Comparison of ENCODE assay signal across 21 cellular contexts in genomic region chr2:196466581-196466980, GRCh38.
"Had no signal": no experiment of that assay in that cellular context is flagged by ENCODE, and none has a peak within 500 bp of the region (broad histone marks: within the 10 kb centered on the region; RNA-seq: fewer than 3 reads in every experiment).

No MANE protein-coding gene starts in this region.

- H2AFZ ChIP-seq: PC-9 had no signal

- H3K27ac ChIP-seq: ascending aorta, body of pancreas, breast epithelium, PC-9, SK-N-MC had no signal

- H3K36me3 ChIP-seq: ascending aorta, breast epithelium had no signal

- DNase-seq: activated CD4-positive, alpha-beta T cell treated with anti-CD3 and anti-CD28 coated beads, Interleukin-2, amount 10 ng/mL, durations not matched to agents 7 days and 5 days; activated CD4-positive, alpha-beta T cell treated with anti-CD3 and anti-CD28 coated beads, Interleukin-2, amount 50 U/mL, for 48 hours; activated CD8-positive, alpha-beta T cell treated with anti-CD3 and anti-CD28 coated beads, Interleukin-2, amount 10 ng/mL, durations not matched to agents 7 days and 5 days; activated gamma-delta T cell; activated naive CD4-positive, alpha-beta T cell treated with Interleukin-2 at 50 U/mL for 16 hours; activated naive CD8-positive, alpha-beta T cell treated with anti-CD3 and anti-CD28 coated beads, Interleukin-2, amount 10 ng/mL, durations not matched to agents 7 days and 5 days; activated T-cell treated with anti-CD3 and anti-CD28 coated beads, Interleukin-2, amount 50 U/mL, for 24 hours; amygdala; body of pancreas; NCI-H1092 treated with DMSO at 0.1 percent for 48 hours; NCI-H187 treated with DMSO at 0.1 percent for 48 hours; NCI-H2081; NCI-H345; PC-9; Right ventricle myocardium superior; T1000 had no signal

- H3K4me1 ChIP-seq: ascending aorta, body of pancreas, breast epithelium had no signal

- ATAC-seq: activated CD8-positive, alpha-beta T cell treated with anti-CD3 and anti-CD28 coated beads, Interleukin-2, amount 10 ng/mL, durations not matched to agents 7 days and 5 days; body of pancreas; K562 had no signal

- H3K9me3 ChIP-seq: ascending aorta, body of pancreas, breast epithelium had no signal

- H3K27me3 ChIP-seq: ascending aorta, body of pancreas, breast epithelium had no signal

- H3K4me2 ChIP-seq: PC-9 had no signal

- H3K4me3 ChIP-seq: ascending aorta, body of pancreas, breast epithelium, K562, PC-9, SK-N-MC had no signal

- FAIRE-seq: K562, RCC 7860 had no signal
